ENCODE assay signal across 22 cellular contexts in genomic region chr2:6748399-6748798, GRCh38.
"Had no signal": no experiment of that assay in that cellular context is flagged by ENCODE, and none has a peak within 500 bp of the region (broad histone marks: within the 10 kb centered on the region; RNA-seq: fewer than 3 reads in every experiment).

No MANE protein-coding gene starts in this region.

- H3K4me3 ChIP-seq: dorsolateral prefrontal cortex, lower lobe of right lung, psoas muscle, skin epidermis, spleen, testis, tibial artery had no signal

- ATAC-seq: left colon; left ventricle myocardium superior; naive thymus-derived CD8-positive, alpha-beta T cell; psoas muscle; right cardiac atrium; stimulated activated memory B cell treated with anti-CD40 and anti-IgM and Interleukin-4, amounts not matched to agents 10 μg/mL and 1 μg/mL and 100 μg/mL, for 72 hours; stimulated activated naive CD8-positive, alpha-beta T cell treated with anti-CD3 and anti-CD28 coated beads, Interleukin-15, Interleukin-2, amounts not matched to agents 100 U/mL and 50 U/mL, for 24 hours had no signal

- H3K36me3 ChIP-seq: lower lobe of right lung, neutrophil, spleen, tibial artery had no signal

- DNase-seq: dorsolateral prefrontal cortex; effector CD4-positive, alpha-beta T cell; hypothalamus; immature natural killer cell; islet precursor cell; kidney glomerular epithelial cell; left colon; left ventricle myocardium superior; lower lobe of right lung; naive thymus-derived CD8-positive, alpha-beta T cell; nephron progenitor cell; psoas muscle; right cardiac atrium; spleen; stimulated activated CD4-positive, alpha-beta T cell treated with anti-CD3 and anti-CD28 coated beads, Interleukin-4, amount 100 ng/mL, for 4 hours; stimulated activated naive CD8-positive, alpha-beta T cell treated with anti-CD3 and anti-CD28 coated beads, Interleukin-15, Interleukin-2, amounts not matched to agents 100 U/mL and 50 U/mL, for 24 hours; substantia nigra; testis; tibial artery had no signal

- H3K27me3 ChIP-seq: testis had no signal

- H3K9me3 ChIP-seq: lower lobe of right lung, neutrophil, psoas muscle, spleen, testis, tibial artery had no signal

- H3K4me1 ChIP-seq: psoas muscle, testis, tibial artery had no signal

- H3K27ac ChIP-seq: dorsolateral prefrontal cortex, lower lobe of right lung, neutrophil, psoas muscle, skin epidermis, spleen, testis, tibial artery had no signal
